1 cellular context compared by ENCODE assay signal in the genomic region with DNA sequence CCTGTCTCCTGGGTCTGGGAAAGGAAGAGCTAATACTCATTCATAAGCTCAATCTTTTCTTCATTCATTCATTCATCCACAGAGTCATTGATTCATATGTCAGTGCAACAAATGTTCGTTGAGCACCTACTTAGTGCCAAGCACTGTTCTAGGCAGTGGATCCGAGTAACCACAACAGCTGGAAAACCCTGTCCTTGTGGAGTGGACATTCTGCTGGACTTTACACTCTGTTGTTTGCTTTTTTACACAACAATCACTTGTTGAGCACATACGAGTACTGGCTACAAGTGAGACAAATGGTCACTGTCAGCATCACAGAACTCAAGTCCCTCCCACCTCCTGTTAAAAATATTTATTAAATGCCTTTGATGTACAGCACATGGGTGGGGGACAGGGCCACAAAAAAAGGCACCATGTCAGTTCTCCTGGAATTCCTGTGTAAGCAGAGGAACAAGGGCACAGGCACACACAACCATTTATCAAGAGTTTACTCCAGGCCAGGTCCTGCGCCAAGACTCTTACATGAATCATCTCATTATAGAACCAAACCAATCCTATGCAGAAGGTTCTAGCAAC.
A peak's percentile ranks its signal among the peaks of the same experiment; 100 is the strongest.
TF ChIP-seq lines count a peak whose summit lies in the region.

No MANE protein-coding gene starts in this region.

TF ChIP-seq in HepG2, 621 proteins besides CTCF, POLR2A, EP300 and RAD21 (continued from another document and continues in another):
- TF ChIP-seq MXI1 (IDR thresholded peaks at IDR 0.05; ENCODE audit: borderline replicate concordance, low read depth, low read length), result peak; percentile 90; the same call in 2 of the 3 replicates
- TF ChIP-seq XBP1 (CRISPR knock-in tag; IDR thresholded peaks at IDR 0.05), result peak; percentile 11; the same call in 1 of the 2 replicates
- peak; percentile 99 for TF ChIP-seq NCOR1 (IDR thresholded peaks at IDR 0.05; ENCODE audit: borderline replicate concordance, low read length)
- peak; percentile 43; the same call in 1 of the 2 replicates for TF ChIP-seq ZBTB4 (CRISPR knock-in tag; IDR thresholded peaks at IDR 0.05; ENCODE audit: borderline replicate concordance)
- TF ChIP-seq, protein P1, sequence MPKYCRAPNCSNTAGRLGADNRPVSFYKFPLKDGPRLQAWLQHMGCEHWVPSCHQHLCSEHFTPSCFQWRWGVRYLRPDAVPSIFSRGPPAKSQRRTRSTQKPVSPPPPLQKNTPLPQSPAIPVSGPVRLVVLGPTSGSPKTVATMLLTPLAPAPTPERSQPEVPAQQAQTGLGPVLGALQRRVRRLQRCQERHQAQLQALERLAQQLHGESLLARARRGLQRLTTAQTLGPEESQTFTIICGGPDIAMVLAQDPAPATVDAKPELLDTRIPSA (CRISPR knock-in tag; IDR thresholded peaks at IDR 0.05; ENCODE audit: borderline replicate concordance), result no peak
- TF ChIP-seq EHMT2 (IDR thresholded peaks at IDR 0.05; ENCODE audit: borderline replicate concordance, low read depth, low read length), result peak; percentile 91
- TF ChIP-seq CEBPB (IDR thresholded peaks at IDR 0.05; ENCODE audit: borderline replicate concordance, low read depth, low read length), result peak; percentile 94
- no peak for TF ChIP-seq ZNF841 (CRISPR knock-in tag; IDR thresholded peaks at IDR 0.05; ENCODE audit: borderline replicate concordance)
- no peak for TF ChIP-seq MED13 (CRISPR knock-in tag; IDR thresholded peaks at IDR 0.05)
- TF ChIP-seq ZBTB49 (CRISPR knock-in tag; IDR thresholded peaks at IDR 0.05; ENCODE audit: borderline replicate concordance), result no peak; the same call in 1 of the 2 replicates
- TF ChIP-seq KDM5B (CRISPR knock-in tag; IDR thresholded peaks at IDR 0.05; ENCODE audit: borderline replicate concordance), result no peak
- no peak for TF ChIP-seq SP1 (IDR thresholded peaks at IDR 0.05)
- peak; percentile 78 for TF ChIP-seq SP1 (CRISPR knock-in tag; IDR thresholded peaks at IDR 0.05)
- TF ChIP-seq GATAD1 (CRISPR knock-in tag; IDR thresholded peaks at IDR 0.05), result peak; percentile 82
- peak; percentile 89 for TF ChIP-seq MAFF (IDR thresholded peaks at IDR 0.05; ENCODE audit: low read depth, low read length)
- TF ChIP-seq ZNF670 (CRISPR knock-in tag; IDR thresholded peaks at IDR 0.05; ENCODE audit: borderline replicate concordance), result peak; percentile 95
- TF ChIP-seq ZFYVE20 (CRISPR knock-in tag; IDR thresholded peaks at IDR 0.05; ENCODE audit: borderline replicate concordance, low read depth), result no peak
- TF ChIP-seq HNF4A (CRISPR knock-in tag; IDR thresholded peaks at IDR 0.05), result peak; percentile 100
- peak; percentile 98 for TF ChIP-seq MEIS1 (CRISPR knock-in tag; IDR thresholded peaks at IDR 0.05; ENCODE audit: borderline replicate concordance)
- TF ChIP-seq TFDP1 (CRISPR knock-in tag; IDR thresholded peaks at IDR 0.05; ENCODE audit: borderline replicate concordance), result peak; percentile 69; the same call in 1 of the 2 replicates
- peak; percentile 97 for TF ChIP-seq ZNF788 (CRISPR knock-in tag; IDR thresholded peaks at IDR 0.05; ENCODE audit: borderline replicate concordance)
- no peak for TF ChIP-seq BRCA1 (CRISPR knock-in tag; IDR thresholded peaks at IDR 0.05)
- peak; percentile 95; the same call in 1 of the 2 replicates for TF ChIP-seq ZNF318 (CRISPR knock-in tag; IDR thresholded peaks at IDR 0.05)
- no peak for TF ChIP-seq ZNF616 (CRISPR knock-in tag; IDR thresholded peaks at IDR 0.05; ENCODE audit: low read depth)
- TF ChIP-seq ZBTB43 (CRISPR knock-in tag; conservative IDR thresholded peaks at IDR 0.05), result peak; percentile 91; the same call in 1 of the 2 replicates
- peak; percentile 83 for TF ChIP-seq CREB1 (IDR thresholded peaks at IDR 0.05)
- TF ChIP-seq CREB1 (CRISPR knock-in tag; IDR thresholded peaks at IDR 0.05), result peak; percentile 91; the same call in 1 of the 2 replicates
- peak; percentile 68; the same call in 1 of the 2 replicates for TF ChIP-seq SIX1 (CRISPR knock-in tag; IDR thresholded peaks at IDR 0.05; ENCODE audit: borderline replicate concordance)
- peak; percentile 100 for TF ChIP-seq ZMYM2 (CRISPR knock-in tag; IDR thresholded peaks at IDR 0.05)
- peak; percentile 42; the same call in 1 of the 2 replicates for TF ChIP-seq ZBTB38 (CRISPR knock-in tag; IDR thresholded peaks at IDR 0.05)
- no peak for TF ChIP-seq ZNF101 (CRISPR knock-in tag; IDR thresholded peaks at IDR 0.05; ENCODE audit: borderline replicate concordance, low read depth)
- no peak for TF ChIP-seq ZSCAN20 (CRISPR knock-in tag; IDR thresholded peaks at IDR 0.05; ENCODE audit: borderline replicate concordance)
- TF ChIP-seq, protein P2, sequence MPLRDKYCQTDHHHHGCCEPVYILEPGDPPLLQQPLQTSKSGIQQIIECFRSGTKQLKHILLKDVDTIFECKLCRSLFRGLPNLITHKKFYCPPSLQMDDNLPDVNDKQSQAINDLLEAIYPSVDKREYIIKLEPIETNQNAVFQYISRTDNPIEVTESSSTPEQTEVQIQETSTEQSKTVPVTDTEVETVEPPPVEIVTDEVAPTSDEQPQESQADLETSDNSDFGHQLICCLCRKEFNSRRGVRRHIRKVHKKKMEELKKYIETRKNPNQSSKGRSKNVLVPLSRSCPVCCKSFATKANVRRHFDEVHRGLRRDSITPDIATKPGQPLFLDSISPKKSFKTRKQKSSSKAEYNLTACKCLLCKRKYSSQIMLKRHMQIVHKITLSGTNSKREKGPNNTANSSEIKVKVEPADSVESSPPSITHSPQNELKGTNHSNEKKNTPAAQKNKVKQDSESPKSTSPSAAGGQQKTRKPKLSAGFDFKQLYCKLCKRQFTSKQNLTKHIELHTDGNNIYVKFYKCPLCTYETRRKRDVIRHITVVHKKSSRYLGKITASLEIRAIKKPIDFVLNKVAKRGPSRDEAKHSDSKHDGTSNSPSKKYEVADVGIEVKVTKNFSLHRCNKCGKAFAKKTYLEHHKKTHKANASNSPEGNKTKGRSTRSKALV (CRISPR knock-in tag; IDR thresholded peaks at IDR 0.05), result peak; percentile 77; the same call in 1 of the 2 replicates
- TF ChIP-seq TAF1 (CRISPR knock-in tag; IDR thresholded peaks at IDR 0.05), result peak; percentile 18; the same call in 1 of the 2 replicates
- TF ChIP-seq U2AF2 (IDR thresholded peaks at IDR 0.05; ENCODE audit: low read depth, low read length), result no peak
- peak; percentile 97 for TF ChIP-seq FOXK2 (IDR thresholded peaks at IDR 0.05)
- TF ChIP-seq MBD4 (IDR thresholded peaks at IDR 0.05; ENCODE audit: borderline replicate concordance, low read length), result no peak; the same call in 1 of the 2 replicates
- 0 out of 2 replicates have a peak, but pooled peaks have one; percentile 62 for TF ChIP-seq IRX3 (CRISPR knock-in tag; IDR thresholded peaks at IDR 0.05; ENCODE audit: borderline replicate concordance, low read depth)
